17 cellular contexts compared by ENCODE assay signal in genomic region chr5:139571966-139572365, GRCh38. TPM values are rescaled to one million over a fixed set of nuclear protein-coding genes. Genes with fewer than 3 reads are reported as not detected.
A peak's percentile ranks its signal among the peaks of the same experiment; 100 is the strongest.
DNase-seq lines count a peak whose midpoint lies in the region; ATAC-seq and TF ChIP-seq lines count a peak whose summit lies in the region.
"Had no signal": no experiment of that assay in that cellular context is flagged by ENCODE, and none has a peak within 500 bp of the region (broad histone marks: within the 10 kb centered on the region; RNA-seq: fewer than 3 reads in every experiment).

No MANE protein-coding gene starts in this region.

- H2AK5ac ChIP-seq in trophoblast cell (ENCODE audit: low read length), result no peak overlapping the region

- H3K27ac ChIP-seq in PC-9 (peak overlapping the region; percentile 18; the same call in 1 of the 2 replicates), trophoblast cell (ENCODE audit: low read depth, low read length) (no peak overlapping the region)
- H3K27ac ChIP-seq: 22Rv1, KMS-11, prostate gland had no signal

- no TSS peak for BruUV-seq in PC-9 (replicated peaks; lab: Mats Ljungman, UMichigan)

- peaks cover 97% of the 10 kb centered on the region for H3K79me2 ChIP-seq in PC-9 (ENCODE audit: low read depth)
- H3K79me2 ChIP-seq in trophoblast cell (ENCODE audit: control insufficient read depth, insufficient read depth, low read length, poor library complexity), result peaks cover 15% of the 10 kb centered on the region

- H3K4me3 ChIP-seq in PC-9, result no peak overlapping the region
- H3K4me3 ChIP-seq in trophoblast cell (ENCODE audit: low read depth, low read length), result no peak overlapping the region
- H3K4me3 ChIP-seq: prostate gland had no signal

- no peak overlapping the region for H2BK120ac ChIP-seq in trophoblast cell (ENCODE audit: insufficient read depth, low read length, poor library complexity)

- H3K9me3 ChIP-seq in PC-9 (ENCODE audit: insufficient read depth, low read depth), result no peaks in the 10 kb centered on the region
- H3K9me3 ChIP-seq in trophoblast cell (ENCODE audit: insufficient read depth, low read depth, low read length), result no peaks in the 10 kb centered on the region
- H3K9me3 ChIP-seq: prostate gland had no signal

- H3K4me3 Mint-ChIP-seq in T-helper 1 cell treated with Interleukin-12 subunit alpha and Interleukin-12 subunit beta and Interleukin-4 antibody, amounts not matched to agents 30 μg/mL and 1 μg/mL, for 36 hours, result no peak overlapping the region
- H3K4me3 Mint-ChIP-seq in effector memory CD8-positive, alpha-beta T cell, result peak overlapping the region in 1 of 2 donors; percentile 49

- no peak overlapping the region for H2BK12ac ChIP-seq in trophoblast cell (ENCODE audit: low read length)

- intact Hi-C loops in PC-9 (cut with micrococcal nuclease; ENCODE audit: unreplicated experiment), result no loop called here

- DNase-seq in T-helper 1 cell, result no peak
- DNase-seq in PC-9, result peak in 1 of 2 experiments; percentile 73
- DNase-seq in effector memory CD8-positive, alpha-beta T cell, result no peak
- DNase-seq in trophoblast cell, result no peak
- DNase-seq in NCI-H748 (lab: John Stamatoyannopoulos, UW; ENCODE audit: unreplicated experiment), result no peak
- DNase-seq in NK-92 (lab: John Stamatoyannopoulos, UW; ENCODE audit: unreplicated experiment), result no peak
- DNase-seq: activated CD8-positive, alpha-beta memory T cell treated with anti-CD3 and anti-CD28 coated beads for 24 hours; DMS153; hippocampal formation; mammary epithelial cell; NCI-H2081; stimulated activated CD4-positive, alpha-beta T cell treated with anti-CD3 and anti-CD28 coated beads, Interleukin-4, amount 100 ng/mL, for 24 hours had no signal

- peak overlapping the region; percentile 1 for H3K27ac Mint-ChIP-seq in T-helper 1 cell treated with Interleukin-12 subunit alpha and Interleukin-12 subunit beta and Interleukin-4 antibody, amounts not matched to agents 30 μg/mL and 1 μg/mL, for 36 hours
- H3K27ac Mint-ChIP-seq in effector memory CD8-positive, alpha-beta T cell, result peak overlapping the region; percentile 0 to 25

- H3K4ac ChIP-seq in trophoblast cell (ENCODE audit: low read depth, low read length), result peak overlapping the region; percentile 86

- no peak overlapping the region for H3K18ac ChIP-seq in trophoblast cell (ENCODE audit: low read length)

- H3K4me1 ChIP-seq in PC-9 (replicated peaks; ENCODE audit: insufficient read depth) (no peaks in the 10 kb centered on the region), trophoblast cell (ENCODE audit: control insufficient read depth in 1 of 2, insufficient read depth in 2 of 2, low read length in 2 of 2) (no peaks in the 10 kb centered on the region)

- no peak for ATAC-seq in effector memory CD8-positive, alpha-beta T cell (replicated peaks)
- ATAC-seq in HG03469 (IDR thresholded peaks at IDR 0.05; ENCODE audit: unreplicated experiment), result no peak

- peaks cover 18% of the 10 kb centered on the region for H3K36me3 Mint-ChIP-seq in T-helper 1 cell treated with Interleukin-12 subunit alpha and Interleukin-12 subunit beta and Interleukin-4 antibody, amounts not matched to agents 30 μg/mL and 1 μg/mL, for 36 hours (ENCODE audit: low read depth)
- peaks cover 46% of the 10 kb centered on the region for H3K36me3 Mint-ChIP-seq in effector memory CD8-positive, alpha-beta T cell (ENCODE audit: insufficient read depth)

- no peak overlapping the region for H3K14ac ChIP-seq in trophoblast cell (ENCODE audit: low read length)

- no peaks in the 10 kb centered on the region for H3K27me3 Mint-ChIP-seq in T-helper 1 cell treated with Interleukin-12 subunit alpha and Interleukin-12 subunit beta and Interleukin-4 antibody, amounts not matched to agents 30 μg/mL and 1 μg/mL, for 36 hours (ENCODE audit: low read depth)
- no peaks in the 10 kb centered on the region for H3K27me3 Mint-ChIP-seq in effector memory CD8-positive, alpha-beta T cell

- no peak overlapping the region for H3K9ac ChIP-seq in trophoblast cell (ENCODE audit: low read length)
- H3K9ac ChIP-seq: KMS-11 had no signal

- peaks cover 44% of the 10 kb centered on the region for H3K4me1 Mint-ChIP-seq in T-helper 1 cell treated with Interleukin-12 subunit alpha and Interleukin-12 subunit beta and Interleukin-4 antibody, amounts not matched to agents 30 μg/mL and 1 μg/mL, for 36 hours (ENCODE audit: low read depth)
- peaks cover 39 to 67% of the 10 kb centered on the region in 2 donors for H3K4me1 Mint-ChIP-seq in effector memory CD8-positive, alpha-beta T cell (ENCODE audit: low read depth in 2 of 2)

- H2BK5ac ChIP-seq in trophoblast cell (ENCODE audit: low read depth, low read length, poor library complexity), result no peak overlapping the region

- H4K8ac ChIP-seq in trophoblast cell (ENCODE audit: low read depth, low read length), result no peak overlapping the region

- H3K36me3 ChIP-seq in PC-9 (ENCODE audit: low read depth), result 0 out of 2 replicates have a peak, but pooled peaks cover 4% of the 10 kb centered on the region
- H3K36me3 ChIP-seq in trophoblast cell (ENCODE audit: control insufficient read depth in 1 of 2, insufficient read depth in 2 of 2, low read length in 2 of 2), result peaks cover 9 to 15% of the 10 kb centered on the region in 2 experiments
- H3K36me3 ChIP-seq: prostate gland had no signal

- H4K20me1 ChIP-seq in PC-9 (ENCODE audit: insufficient read depth), result peaks cover 91% of the 10 kb centered on the region

- CTCF ChIA-PET in PC-9 (lab: Charles Lee), result no interaction called here

- H3F3A ChIP-seq in PC-9 (ENCODE audit: insufficient read depth, low read depth), result peaks cover 18% of the 10 kb centered on the region

- H3K79me1 ChIP-seq in trophoblast cell (ENCODE audit: low read length), result no peaks in the 10 kb centered on the region

- H3K27me3 ChIP-seq in PC-9 (ENCODE audit: insufficient read depth, low read depth) (no peaks in the 10 kb centered on the region), trophoblast cell (ENCODE audit: insufficient read depth, low read length) (no peaks in the 10 kb centered on the region)

- H3K9me2 ChIP-seq in PC-9 (ENCODE audit: insufficient read depth), result no peaks in the 10 kb centered on the region

- H4K12ac ChIP-seq in trophoblast cell (ENCODE audit: low read depth, low read length), result no peak overlapping the region

- H3K23ac ChIP-seq in trophoblast cell (ENCODE audit: low read length), result no peak overlapping the region

- no peak overlapping the region for H4K91ac ChIP-seq in trophoblast cell (ENCODE audit: low read depth, low read length)

- TF ChIP-seq CTCF in PC-9 (conservative IDR thresholded peaks at IDR 0.05), result no peak

- H2AFZ ChIP-seq in PC-9 (no peak overlapping the region), trophoblast cell (ENCODE audit: insufficient read depth, low read length, poor library complexity) (no peak overlapping the region)

- POLR2A ChIA-PET in PC-9 (lab: Charles Lee; ENCODE audit: unreplicated experiment), result no interaction called here

- no CpG with 5 or more reads among the region's 1 CpG for WGBS in trophoblast cell (ENCODE audit: extremely low coverage, insufficient coverage, insufficient read length)

- H3K4me2 ChIP-seq in PC-9 (no peak overlapping the region), trophoblast cell (ENCODE audit: low read length) (no peak overlapping the region)
- H3K4me2 ChIP-seq: KMS-11 had no signal

- H3K9me3 Mint-ChIP-seq in T-helper 1 cell treated with Interleukin-12 subunit alpha and Interleukin-12 subunit beta and Interleukin-4 antibody, amounts not matched to agents 30 μg/mL and 1 μg/mL, for 36 hours, result no peaks in the 10 kb centered on the region
- H3K9me3 Mint-ChIP-seq in effector memory CD8-positive, alpha-beta T cell, result no peaks in the 10 kb centered on the region

RNA-seq across cellular contexts. Expression of gene UBE2D2, which starts 10.8 kb away (rescaled TPM):
- total RNA-seq in PC-9 (2021), result 86.2 and 115 TPM in 2 replicates
- 113 and 115 TPM in 2 replicates for polyA plus RNA-seq in trophoblast cell (2013)
